In genomic region chr2:197705143-197705911, GRCh38 we compare ENCODE assay signal across 8 cellular contexts.
DNase-seq lines count a peak whose midpoint lies in the region; ATAC-seq lines count a peak whose summit lies in the region.

TSS of gene MARS2 (plus strand) at chr2:197705369. CDS start at chr2:197705406, 37 bp downstream.

- peak; percentile 85 for ATAC-seq in GM19468 (IDR thresholded peaks at IDR 0.05; ENCODE audit: extremely low read depth, unreplicated experiment)

- DNase-seq in CMK (ENCODE audit: low read depth) (peak; percentile 81), HS-27A (ENCODE audit: low read depth) (peak; percentile 54), medulla oblongata (ENCODE audit: extremely low spot score) (peak; percentile 88)
- DNase-seq in NK-92 treated with Interleukin-12 subunit alpha and Interleukin-12 subunit beta, amount 100 ng/mL, for 24 hours (lab: John Stamatoyannopoulos, UW) = peak; percentile 90
- DNase-seq in activated CD8-positive, alpha-beta memory T cell treated with anti-CD3 and anti-CD28 coated beads for 24 hours = peak; percentile 94
- DNase-seq in effector CD8-positive, alpha-beta T cell (lab: John Stamatoyannopoulos, UW) = peak; percentile 87
- DNase-seq in stimulated activated CD8-positive, alpha-beta memory T cell treated with anti-CD3 and anti-CD28 coated beads, Interleukin-12 subunit alpha, Interleukin-12 subunit beta, amount 100 ng/mL, for 1 hour (ENCODE audit: low read depth) = peak; percentile 86

Comparison
In these comparisons a context has a peak if more than half of its experiments do, and no peak if none do; other contexts are left out.
1. Peak in every context shown above with its lines: DNase-seq and ATAC-seq.